22 cellular contexts compared by ENCODE assay signal in genomic region chr2:177574357-177574756, GRCh38.
"Had no signal": no experiment of that assay in that cellular context is flagged by ENCODE, and none has a peak within 500 bp of the region (broad histone marks: within the 10 kb centered on the region; RNA-seq: fewer than 3 reads in every experiment).

No MANE protein-coding gene starts in this region.

- H3K4me3 ChIP-seq: ascending aorta, PC-9 had no signal

- H3K27ac Mint-ChIP-seq: activated CD4-positive, alpha-beta T cell treated with anti-CD3 and anti-CD28 coated beads, Interleukin-2, amount 10 ng/mL, durations not matched to agents 24 days and 14 days; activated CD8-positive, alpha-beta memory T cell treated with anti-CD3 and anti-CD28 coated beads, Interleukin-2, amount 10 ng/mL, durations not matched to agents 7 days and 5 days; activated naive CD4-positive, alpha-beta T cell treated with anti-CD3 and anti-CD28 coated beads, Interleukin-2, amount 50 U/mL, for 72 hours; activated naive CD8-positive, alpha-beta T cell treated with anti-CD3 and anti-CD28 coated beads, Interleukin-2, amount 50 U/mL, for 24 hours; T-helper 1 cell treated with Interleukin-12 subunit alpha and Interleukin-12 subunit beta and Interleukin-4 antibody, amounts not matched to agents 30 μg/mL and 1 μg/mL, for 36 hours had no signal

- H3K27ac ChIP-seq: ascending aorta, PC-9 had no signal

- H3K4me3 Mint-ChIP-seq: activated CD4-positive, alpha-beta T cell treated with anti-CD3 and anti-CD28 coated beads, Interleukin-2, amount 10 ng/mL, durations not matched to agents 24 days and 14 days; activated CD8-positive, alpha-beta memory T cell treated with anti-CD3 and anti-CD28 coated beads, Interleukin-2, amount 10 ng/mL, durations not matched to agents 7 days and 5 days; activated naive CD8-positive, alpha-beta T cell treated with anti-CD3 and anti-CD28 coated beads, Interleukin-2, amount 50 U/mL, for 24 hours; activated T-cell treated with anti-CD3 and anti-CD28 coated beads, Interleukin-2, amount 50 U/mL, for 4 hours; central memory CD8-positive, alpha-beta T cell; T-helper 1 cell treated with Interleukin-12 subunit alpha and Interleukin-12 subunit beta and Interleukin-4 antibody, amounts not matched to agents 30 μg/mL and 1 μg/mL, for 36 hours had no signal

- H3K4me1 Mint-ChIP-seq: activated CD4-positive, alpha-beta T cell treated with anti-CD3 and anti-CD28 coated beads, Interleukin-2, amount 10 ng/mL, durations not matched to agents 24 days and 14 days; activated CD8-positive, alpha-beta memory T cell treated with anti-CD3 and anti-CD28 coated beads, Interleukin-2, amount 10 ng/mL, durations not matched to agents 7 days and 5 days; activated naive CD8-positive, alpha-beta T cell treated with anti-CD3 and anti-CD28 coated beads, Interleukin-2, amount 50 U/mL, for 24 hours; central memory CD8-positive, alpha-beta T cell had no signal

- H3K36me3 ChIP-seq: ascending aorta had no signal

- H3K36me3 Mint-ChIP-seq: activated CD8-positive, alpha-beta memory T cell treated with anti-CD3 and anti-CD28 coated beads, Interleukin-2, amount 10 ng/mL, durations not matched to agents 7 days and 5 days; activated naive CD4-positive, alpha-beta T cell treated with anti-CD3 and anti-CD28 coated beads, Interleukin-2, amount 50 U/mL, for 72 hours; brain had no signal

- H3K4me1 ChIP-seq: ascending aorta had no signal

- H3K27me3 Mint-ChIP-seq: central memory CD8-positive, alpha-beta T cell had no signal

- ATAC-seq: activated CD8-positive, alpha-beta memory T cell treated with anti-CD3 and anti-CD28 coated beads, Interleukin-2, amount 10 ng/mL, durations not matched to agents 7 days and 5 days; activated naive CD4-positive, alpha-beta T cell treated with anti-CD3 and anti-CD28 coated beads, Interleukin-2, amount 50 U/mL, for 72 hours; activated naive CD8-positive, alpha-beta T cell treated with anti-CD3 and anti-CD28 coated beads, Interleukin-2, amount 50 U/mL, for 24 hours; activated T-cell treated with anti-CD3 and anti-CD28 coated beads, Interleukin-2, amount 50 U/mL, for 4 hours had no signal

- H3K27me3 ChIP-seq: ascending aorta had no signal

- H3K9me3 Mint-ChIP-seq: activated CD4-positive, alpha-beta T cell treated with anti-CD3 and anti-CD28 coated beads, Interleukin-2, amount 10 ng/mL, durations not matched to agents 24 days and 14 days; activated naive CD4-positive, alpha-beta T cell treated with anti-CD3 and anti-CD28 coated beads, Interleukin-2, amount 50 U/mL, for 72 hours; activated naive CD8-positive, alpha-beta T cell treated with anti-CD3 and anti-CD28 coated beads, Interleukin-2, amount 50 U/mL, for 24 hours; activated T-cell treated with anti-CD3 and anti-CD28 coated beads, Interleukin-2, amount 50 U/mL, for 4 hours; central memory CD8-positive, alpha-beta T cell; T-helper 1 cell treated with Interleukin-12 subunit alpha and Interleukin-12 subunit beta and Interleukin-4 antibody, amounts not matched to agents 30 μg/mL and 1 μg/mL, for 36 hours had no signal

- H3K9me3 ChIP-seq: ascending aorta had no signal

- DNase-seq: activated CD4-positive, alpha-beta T cell treated with anti-CD3 and anti-CD28 coated beads for 1 hour; activated CD4-positive, alpha-beta T cell treated with anti-CD3 and anti-CD28 coated beads, Interleukin-2, amount 10 ng/mL, durations not matched to agents 24 days and 14 days; activated CD4-positive, alpha-beta T cell treated with anti-CD3 and anti-CD28 coated beads, Interleukin-2, amount 50 U/mL, for 48 hours; activated CD8-positive, alpha-beta memory T cell treated with anti-CD3 and anti-CD28 coated beads, Interleukin-2, amount 10 ng/mL, durations not matched to agents 7 days and 5 days; activated effector memory CD4-positive, alpha-beta T cell treated with anti-CD3 and anti-CD28 coated beads, Interleukin-2, amount 50 U/mL, for 16 hours; activated naive CD4-positive, alpha-beta T cell treated with Interleukin-2 at 50 U/mL for 16 hours; activated naive CD8-positive, alpha-beta T cell treated with anti-CD3 and anti-CD28 coated beads, Interleukin-2, amount 50 U/mL, for 24 hours; activated T-cell treated with anti-CD3 and anti-CD28 coated beads, Interleukin-2, amount 50 U/mL, for 4 hours; amniotic stem cell; Kasumi-1; KBM-7; NCI-H146; NCI-H187 treated with DMSO at 0.1 percent for 48 hours; NCI-H2081 treated with DMSO at 0.1 percent for 48 hours; NCI-H510A treated with DMSO at 0.1 percent for 48 hours; PC-9; SHP77 treated with DMSO at 0.1 percent for 48 hours had no signal
